ENCODE assay signal across 11 cellular contexts in the genomic region with DNA sequence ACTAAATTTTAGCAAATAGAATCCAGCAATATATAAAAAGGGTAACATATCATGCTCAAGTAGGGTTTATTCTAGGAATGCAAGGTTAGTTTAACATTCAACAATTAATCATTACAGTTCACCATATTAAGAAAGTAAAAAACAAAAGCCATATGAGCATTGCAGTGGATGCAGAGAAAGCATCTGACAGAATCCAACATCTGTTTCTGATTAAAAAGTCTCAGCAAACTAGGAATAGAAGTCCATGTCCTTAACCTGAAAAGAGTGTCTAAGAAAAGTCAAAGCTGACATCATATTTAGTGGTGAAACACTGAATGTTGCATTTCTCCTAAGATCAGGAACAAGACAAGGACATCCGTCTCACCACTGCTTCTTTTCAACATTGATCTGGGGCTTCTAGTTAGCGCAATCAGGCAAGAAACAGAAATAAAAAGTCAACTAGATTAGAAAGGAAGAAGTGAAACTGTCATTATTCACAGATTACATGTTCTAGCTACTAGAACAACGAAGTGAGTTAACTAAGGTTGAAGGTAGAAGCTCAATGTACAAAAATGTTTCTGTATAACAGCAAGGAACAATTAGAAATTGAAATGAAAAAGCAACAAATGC. TPM values are rescaled to one million over a fixed set of nuclear protein-coding genes. Genes with fewer than 3 reads are reported as not detected.
DNase-seq lines count a peak whose midpoint lies in the region; ATAC-seq and TF ChIP-seq lines count a peak whose summit lies in the region.
"Had no signal": no experiment of that assay in that cellular context is flagged by ENCODE, and none has a peak within 500 bp of the region (broad histone marks: within the 10 kb centered on the region; RNA-seq: fewer than 3 reads in every experiment).

No MANE protein-coding gene starts in this region.

- H3K27ac Mint-ChIP-seq in IgD-negative memory B cell (peak overlapping the region in 1 of 3 donors; percentile 39), naive B cell (peak overlapping the region in 3 of 6 donors; percentile 42 to 63 (median 45)), WTC11 (no peak overlapping the region)
- H3K27ac Mint-ChIP-seq: activated T-helper 17 cell treated with anti-CD3 and anti-CD28 coated beads, Interleukin-2, amount 50 U/mL, for 72 hours; natural killer cell treated with Interleukin-12 subunit alpha and Interleukin-12 subunit beta and Interleukin-15 and Interleukin-18, amount 100 ng/mL, for 72 hours had no signal

- H3K36me3 Mint-ChIP-seq in IgD-negative memory B cell = peaks cover 7% of the 10 kb centered on the region
- H3K36me3 Mint-ChIP-seq in naive B cell = peaks cover 0 to 9% of the 10 kb centered on the region in 2 donors
- peaks cover 9% of the 10 kb centered on the region for H3K36me3 Mint-ChIP-seq in WTC11

- no peaks in the 10 kb centered on the region for H3K9me3 Mint-ChIP-seq in IgD-negative memory B cell
- peaks cover 0 to 2% (median 0%) of the 10 kb centered on the region in 7 donors for H3K9me3 Mint-ChIP-seq in naive B cell
- H3K9me3 Mint-ChIP-seq in WTC11 = no peaks in the 10 kb centered on the region
- H3K9me3 Mint-ChIP-seq: activated T-helper 17 cell treated with anti-CD3 and anti-CD28 coated beads, Interleukin-2, amount 50 U/mL, for 72 hours; natural killer cell treated with Interleukin-12 subunit alpha and Interleukin-12 subunit beta and Interleukin-15 and Interleukin-18, amount 100 ng/mL, for 72 hours had no signal

- H3K4me1 Mint-ChIP-seq in IgD-negative memory B cell (peaks cover 16 to 23% (median 17%) of the 10 kb centered on the region in 3 donors), naive B cell (peaks cover 19 to 27% (median 24%) of the 10 kb centered on the region in 3 donors), WTC11 (no peaks in the 10 kb centered on the region)
- H3K4me1 Mint-ChIP-seq: activated T-helper 17 cell treated with anti-CD3 and anti-CD28 coated beads, Interleukin-2, amount 50 U/mL, for 72 hours had no signal

- DNase-seq in naive B cell = peak; percentile 21
- no peak for DNase-seq in activated naive CD4-positive, alpha-beta T cell treated with anti-CD3 and anti-CD28 coated beads, Interleukin-2, amount 50 U/mL, for 16 hours
- no peak for DNase-seq in WTC11 (ENCODE audit: low spot score)
- DNase-seq in activated CD4-positive, alpha-beta T cell treated with anti-CD3 and anti-CD28 coated beads for 1 hour = no peak
- DNase-seq: cortex of kidney, NCI-H748 treated with DMSO at 0.1 percent for 48 hours had no signal

- TF ChIP-seq CTCF in WTC11 (IDR thresholded peaks at IDR 0.05) = no peak

- no peaks in the 10 kb centered on the region for H3K27me3 Mint-ChIP-seq in IgD-negative memory B cell
- no peaks in the 10 kb centered on the region for H3K27me3 Mint-ChIP-seq in naive B cell
- no peaks in the 10 kb centered on the region for H3K27me3 Mint-ChIP-seq in WTC11 (ENCODE audit: low read depth)
- H3K27me3 Mint-ChIP-seq: activated T-helper 17 cell treated with anti-CD3 and anti-CD28 coated beads, Interleukin-2, amount 50 U/mL, for 72 hours; natural killer cell treated with Interleukin-12 subunit alpha and Interleukin-12 subunit beta and Interleukin-15 and Interleukin-18, amount 100 ng/mL, for 72 hours had no signal

- CTCF ChIA-PET in WTC11 (lab: Charles Lee) = no interaction called here

- ATAC-seq in GM18909 (IDR thresholded peaks at IDR 0.05; ENCODE audit: poor library complexity, unreplicated experiment) (peak; percentile 86), HG02678 (IDR thresholded peaks at IDR 0.05; ENCODE audit: unreplicated experiment) (peak; percentile 79), naive B cell (ENCODE audit: low read depth in 2 of 2) (peak; percentile 77 to 85), WTC11 (no peak)
- ATAC-seq: activated T-helper 17 cell treated with anti-CD3 and anti-CD28 coated beads, Interleukin-2, amount 50 U/mL, for 72 hours; natural killer cell treated with Interleukin-12 subunit alpha and Interleukin-12 subunit beta and Interleukin-15 and Interleukin-18, amount 100 ng/mL, for 72 hours had no signal

- H3K4me3 Mint-ChIP-seq in IgD-negative memory B cell (peak overlapping the region in 3 of 4 donors; percentile 0 to 23 (median 0)), naive B cell (peak overlapping the region in 3 of 8 donors; percentile 4 to 38 (median 27)), WTC11 (no peak overlapping the region)
- H3K4me3 Mint-ChIP-seq: activated T-helper 17 cell treated with anti-CD3 and anti-CD28 coated beads, Interleukin-2, amount 50 U/mL, for 72 hours; natural killer cell treated with Interleukin-12 subunit alpha and Interleukin-12 subunit beta and Interleukin-15 and Interleukin-18, amount 100 ng/mL, for 72 hours had no signal

- POLR2A ChIA-PET in WTC11 (lab: Charles Lee) = no interaction called here

TF ChIP-seq in WTC11, 78 proteins besides CTCF, POLR2A, EP300 and RAD21:
- TF ChIP-seq TEAD1 (CRISPR knock-in tag; IDR thresholded peaks at IDR 0.05) = no peak
- TF ChIP-seq, protein P1, sequence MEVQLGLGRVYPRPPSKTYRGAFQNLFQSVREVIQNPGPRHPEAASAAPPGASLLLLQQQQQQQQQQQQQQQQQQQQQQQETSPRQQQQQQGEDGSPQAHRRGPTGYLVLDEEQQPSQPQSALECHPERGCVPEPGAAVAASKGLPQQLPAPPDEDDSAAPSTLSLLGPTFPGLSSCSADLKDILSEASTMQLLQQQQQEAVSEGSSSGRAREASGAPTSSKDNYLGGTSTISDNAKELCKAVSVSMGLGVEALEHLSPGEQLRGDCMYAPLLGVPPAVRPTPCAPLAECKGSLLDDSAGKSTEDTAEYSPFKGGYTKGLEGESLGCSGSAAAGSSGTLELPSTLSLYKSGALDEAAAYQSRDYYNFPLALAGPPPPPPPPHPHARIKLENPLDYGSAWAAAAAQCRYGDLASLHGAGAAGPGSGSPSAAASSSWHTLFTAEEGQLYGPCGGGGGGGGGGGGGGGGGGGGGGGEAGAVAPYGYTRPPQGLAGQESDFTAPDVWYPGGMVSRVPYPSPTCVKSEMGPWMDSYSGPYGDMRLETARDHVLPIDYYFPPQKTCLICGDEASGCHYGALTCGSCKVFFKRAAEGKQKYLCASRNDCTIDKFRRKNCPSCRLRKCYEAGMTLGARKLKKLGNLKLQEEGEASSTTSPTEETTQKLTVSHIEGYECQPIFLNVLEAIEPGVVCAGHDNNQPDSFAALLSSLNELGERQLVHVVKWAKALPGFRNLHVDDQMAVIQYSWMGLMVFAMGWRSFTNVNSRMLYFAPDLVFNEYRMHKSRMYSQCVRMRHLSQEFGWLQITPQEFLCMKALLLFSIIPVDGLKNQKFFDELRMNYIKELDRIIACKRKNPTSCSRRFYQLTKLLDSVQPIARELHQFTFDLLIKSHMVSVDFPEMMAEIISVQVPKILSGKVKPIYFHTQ (CRISPR knock-in tag; IDR thresholded peaks at IDR 0.05) = no peak
- TF ChIP-seq ELF4 (CRISPR knock-in tag; IDR thresholded peaks at IDR 0.05; ENCODE audit: low read depth) = no peak
TF ChIP-seq in WTC11: peak in this region for 0.

RNA-seq across cellular contexts. Expression of a gene that starts 49.3 kb away (rescaled TPM):
- polyA plus RNA-seq in IgD-negative memory B cell (30.0 TPM), naive B cell (ENCODE audit: low read depth in 6 of 6) (10 to 100 TPM; 22.3 to 30.9 (median 23.6) TPM)
- total RNA-seq in WTC11 (2021) = 24.3 to 27.9 TPM (median 25.7 TPM) in 3 replicates
